15 cellular contexts compared by ENCODE assay signal in the genomic region with DNA sequence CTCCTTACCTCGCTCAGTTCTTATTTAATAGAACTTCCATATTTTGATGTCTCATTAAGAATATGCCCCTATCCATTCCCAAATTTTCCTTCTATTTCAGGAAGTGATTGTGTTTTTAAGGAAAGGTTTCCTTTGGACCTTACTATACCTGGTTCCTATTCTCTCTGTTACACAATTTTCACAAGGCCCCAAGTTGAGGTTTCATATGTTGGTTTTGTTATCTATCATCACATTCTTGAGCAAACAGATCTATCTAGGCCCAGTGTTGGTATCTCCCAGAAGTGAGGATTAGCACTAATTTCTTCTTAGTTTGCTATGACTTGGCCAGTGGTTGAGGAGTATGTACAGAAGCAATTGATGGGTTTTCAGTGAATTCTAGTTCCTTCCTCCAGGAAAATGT. TPM values are rescaled to one million over a fixed set of nuclear protein-coding genes. Genes with fewer than 3 reads are reported as not detected.
DNase-seq lines count a peak whose midpoint lies in the region; ATAC-seq and TF ChIP-seq lines count a peak whose summit lies in the region.
"Had no signal": no experiment of that assay in that cellular context is flagged by ENCODE, and none has a peak within 500 bp of the region (broad histone marks: within the 10 kb centered on the region; RNA-seq: fewer than 3 reads in every experiment).

No MANE protein-coding gene starts in this region.

- H3K4me1 Mint-ChIP-seq in activated T-cell treated with anti-CD3 and anti-CD28 coated beads, Interleukin-2, amount 50 U/mL, for 24 hours (ENCODE audit: low read depth), result peaks cover 60% of the 10 kb centered on the region
- H3K4me1 Mint-ChIP-seq in stimulated activated naive CD8-positive, alpha-beta T cell treated with anti-CD3 and anti-CD28 coated beads, Interleukin-15, amount 100 ng/mL, for 72 hours, result peaks cover 85% of the 10 kb centered on the region

- no peak overlapping the region for H2AFZ ChIP-seq in OCI-LY3 (ENCODE audit: low read depth, low read length)

- TF ChIP-seq CTCF in OCI-LY3 (IDR thresholded peaks at IDR 0.05; ENCODE audit: low read depth, low read length), result no peak

- no peak for DNase-seq in activated T-cell treated with anti-CD3 and anti-CD28 coated beads, Interleukin-2, amount 50 U/mL, for 24 hours
- DNase-seq in activated T-cell treated with anti-CD3 and anti-CD28 coated beads for 4 hours (no peak), NCI-H146 treated with DMSO at 0.1 percent for 48 hours (lab: John Stamatoyannopoulos, UW; ENCODE audit: unreplicated experiment) (no peak), H4 (ENCODE audit: low spot score) (no peak), SIG-M5 (lab: John Stamatoyannopoulos, UW) (no peak)
- no peak for DNase-seq in stimulated activated naive CD8-positive, alpha-beta T cell treated with anti-CD3 and anti-CD28 coated beads, Interleukin-15, amount 100 ng/mL, for 72 hours
- DNase-seq: activated naive CD4-positive, alpha-beta T cell treated with anti-CD3 and anti-CD28 coated beads for 36 hours; DMS153; NCI-H524 treated with DMSO at 0.1 percent for 48 hours; occipital lobe; Right ventricle myocardium superior; trophoblast cell had no signal

- peak; percentile 33 for ATAC-seq in HG02623 (IDR thresholded peaks at IDR 0.05; ENCODE audit: unreplicated experiment)
- peak; percentile 77 for ATAC-seq in stimulated activated naive CD8-positive, alpha-beta T cell treated with anti-CD3 and anti-CD28 coated beads, Interleukin-15, amount 100 ng/mL, for 72 hours

- no peaks in the 10 kb centered on the region for H3K27me3 ChIP-seq in OCI-LY3 (ENCODE audit: low read depth, low read length)

- H3K9ac ChIP-seq in OCI-LY3 (ENCODE audit: low read length), result peak overlapping the region; percentile 72

- H3K4me3 ChIP-seq in OCI-LY3 (ENCODE audit: low read length), result no peak overlapping the region
- H3K4me3 ChIP-seq: skin epidermis had no signal

- H4K20me1 ChIP-seq in OCI-LY3 (ENCODE audit: insufficient read depth, low read length), result no peaks in the 10 kb centered on the region

- H3K27me3 Mint-ChIP-seq in activated T-cell treated with anti-CD3 and anti-CD28 coated beads, Interleukin-2, amount 50 U/mL, for 24 hours, result no peaks in the 10 kb centered on the region
- no peaks in the 10 kb centered on the region for H3K27me3 Mint-ChIP-seq in stimulated activated naive CD8-positive, alpha-beta T cell treated with anti-CD3 and anti-CD28 coated beads, Interleukin-15, amount 100 ng/mL, for 72 hours

- H3K4me2 ChIP-seq in OCI-LY3 (ENCODE audit: low read length), result peak overlapping the region; percentile 63

- peaks cover 51% of the 10 kb centered on the region for H3K79me2 ChIP-seq in OCI-LY3 (ENCODE audit: low read length)

- H3K4me3 Mint-ChIP-seq in activated T-cell treated with anti-CD3 and anti-CD28 coated beads, Interleukin-2, amount 50 U/mL, for 24 hours, result no peak overlapping the region
- peak overlapping the region; percentile 74 to 79 for H3K4me3 Mint-ChIP-seq in stimulated activated naive CD8-positive, alpha-beta T cell treated with anti-CD3 and anti-CD28 coated beads, Interleukin-15, amount 100 ng/mL, for 72 hours
- H3K4me3 Mint-ChIP-seq: activated naive CD4-positive, alpha-beta T cell treated with anti-CD3 and anti-CD28 coated beads for 36 hours had no signal

- peak overlapping the region; percentile 82 for H3K27ac Mint-ChIP-seq in activated T-cell treated with anti-CD3 and anti-CD28 coated beads, Interleukin-2, amount 50 U/mL, for 24 hours
- H3K27ac Mint-ChIP-seq in stimulated activated naive CD8-positive, alpha-beta T cell treated with anti-CD3 and anti-CD28 coated beads, Interleukin-15, amount 100 ng/mL, for 72 hours, result peak overlapping the region; percentile 57 to 79
- H3K27ac Mint-ChIP-seq: activated naive CD4-positive, alpha-beta T cell treated with anti-CD3 and anti-CD28 coated beads for 36 hours had no signal

- peak overlapping the region; percentile 99 for H3K27ac ChIP-seq in OCI-LY3 (ENCODE audit: low read length)
- H3K27ac ChIP-seq: skin epidermis had no signal

- H3K36me3 Mint-ChIP-seq in activated T-cell treated with anti-CD3 and anti-CD28 coated beads, Interleukin-2, amount 50 U/mL, for 24 hours (ENCODE audit: low read depth), result no peaks in the 10 kb centered on the region

- no peaks in the 10 kb centered on the region for H3K9me3 ChIP-seq in OCI-LY3 (ENCODE audit: insufficient read depth, low read length)

- H3K9me3 Mint-ChIP-seq in activated T-cell treated with anti-CD3 and anti-CD28 coated beads, Interleukin-2, amount 50 U/mL, for 24 hours, result no peaks in the 10 kb centered on the region
- H3K9me3 Mint-ChIP-seq in stimulated activated naive CD8-positive, alpha-beta T cell treated with anti-CD3 and anti-CD28 coated beads, Interleukin-15, amount 100 ng/mL, for 72 hours, result no peaks in the 10 kb centered on the region
- H3K9me3 Mint-ChIP-seq: activated naive CD4-positive, alpha-beta T cell treated with anti-CD3 and anti-CD28 coated beads for 36 hours had no signal

- peaks cover 99% of the 10 kb centered on the region for H3K4me1 ChIP-seq in OCI-LY3 (ENCODE audit: low read length)

- H3K36me3 ChIP-seq in OCI-LY3 (replicated peaks; ENCODE audit: low read depth, low read length), result peaks cover 17% of the 10 kb centered on the region

RNA-seq across cellular contexts. Expression of a gene that starts 41.5 kb away (rescaled TPM):
- 39.9 and 56.6 TPM in 2 replicates for total RNA-seq in H4 (2014; rRNA removed; shearing (Covaris generic))

RNA-seq across cellular contexts. Expression of a gene that starts 41.9 kb away (rescaled TPM):
- total RNA-seq in H4 (2014; rRNA removed; shearing (Covaris generic)), result 196 and 227 TPM in 2 replicates
